10 cellular contexts compared by ENCODE assay signal in the genomic region with DNA sequence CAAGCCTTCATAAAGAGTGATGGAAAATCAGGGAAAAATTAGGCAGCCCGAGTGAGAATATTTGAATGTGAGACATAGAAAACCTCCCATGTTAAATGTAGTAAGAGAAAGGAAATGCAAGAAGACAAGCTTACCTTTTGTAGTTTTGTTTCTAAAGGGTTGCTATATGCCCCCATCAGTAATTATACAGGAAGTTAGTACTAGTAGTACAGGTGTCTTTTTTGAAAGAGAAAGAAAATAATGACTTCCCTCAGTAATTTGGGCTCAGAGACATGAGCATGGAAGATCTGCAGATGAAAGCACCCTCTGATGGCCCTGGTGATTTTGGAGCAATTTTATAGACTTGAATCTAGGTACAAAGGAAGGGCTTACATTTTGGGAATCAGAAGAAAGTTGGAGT.
A peak's percentile ranks its signal among the peaks of the same experiment; 100 is the strongest.
DNase-seq lines count a peak whose midpoint lies in the region; ATAC-seq and TF ChIP-seq lines count a peak whose summit lies in the region.
"Had no signal": no experiment of that assay in that cellular context is flagged by ENCODE, and none has a peak within 500 bp of the region (broad histone marks: within the 10 kb centered on the region; RNA-seq: fewer than 3 reads in every experiment).

No MANE protein-coding gene starts in this region.

- H3K4me1 Mint-ChIP-seq in IgD-negative memory B cell = peaks cover 14 to 38% (median 31%) of the 10 kb centered on the region in 3 donors
- H3K4me1 Mint-ChIP-seq in activated CD8-positive, alpha-beta memory T cell treated with anti-CD3 and anti-CD28 coated beads, Interleukin-2, amount 10 ng/mL, durations not matched to agents 7 days and 5 days = peaks cover 8% of the 10 kb centered on the region

- no peak overlapping the region for H3K4me3 ChIP-seq in GM12865 (ENCODE audit: low read depth, low read length)
- H3K4me3 ChIP-seq: left lung had no signal

- H3K9me3 Mint-ChIP-seq in IgD-negative memory B cell = peaks cover 0 to 6% (median 0%) of the 10 kb centered on the region in 3 donors
- peaks cover 4% of the 10 kb centered on the region for H3K9me3 Mint-ChIP-seq in activated CD8-positive, alpha-beta memory T cell treated with anti-CD3 and anti-CD28 coated beads, Interleukin-2, amount 10 ng/mL, durations not matched to agents 7 days and 5 days (ENCODE audit: low read depth)

- ATAC-seq in GM19438 (IDR thresholded peaks at IDR 0.05; ENCODE audit: low read depth, unreplicated experiment) = peak; percentile 97
- peak; percentile 86 for ATAC-seq in HG02885 (IDR thresholded peaks at IDR 0.05; ENCODE audit: poor library complexity, unreplicated experiment)
- ATAC-seq in activated CD8-positive, alpha-beta memory T cell treated with anti-CD3 and anti-CD28 coated beads, Interleukin-2, amount 10 ng/mL, durations not matched to agents 7 days and 5 days = no peak
- ATAC-seq: left lung had no signal

- CTCF ChIA-PET in activated CD8-positive, alpha-beta memory T cell treated with anti-CD3 and anti-CD28 coated beads, Interleukin-2, amount 10 ng/mL, durations not matched to agents 7 days and 5 days (lab: Charles Lee) = no interaction called here

- TF ChIP-seq CTCF in GM12865 (IDR thresholded peaks at IDR 0.05; ENCODE audit: insufficient read depth, low read depth, low read length, missing control alignments) = no peak

- H3K36me3 Mint-ChIP-seq in IgD-negative memory B cell = peaks cover 17% of the 10 kb centered on the region
- H3K36me3 Mint-ChIP-seq in activated CD8-positive, alpha-beta memory T cell treated with anti-CD3 and anti-CD28 coated beads, Interleukin-2, amount 10 ng/mL, durations not matched to agents 7 days and 5 days = peaks cover 21% of the 10 kb centered on the region

- no peaks in the 10 kb centered on the region for H3K27me3 Mint-ChIP-seq in IgD-negative memory B cell
- no peaks in the 10 kb centered on the region for H3K27me3 Mint-ChIP-seq in activated CD8-positive, alpha-beta memory T cell treated with anti-CD3 and anti-CD28 coated beads, Interleukin-2, amount 10 ng/mL, durations not matched to agents 7 days and 5 days

- DNase-seq in GM12865 (ENCODE audit: low read depth) = peak; percentile 50
- DNase-seq in activated T-cell treated with anti-CD3 and anti-CD28 coated beads for 4 hours = no peak
- no peak for DNase-seq in activated CD8-positive, alpha-beta memory T cell treated with anti-CD3 and anti-CD28 coated beads, Interleukin-2, amount 50 U/mL, for 4 hours
- no peak for DNase-seq in cerebellar nuclear complex (lab: John Stamatoyannopoulos, UW)
- no peak for DNase-seq in activated CD8-positive, alpha-beta memory T cell treated with anti-CD3 and anti-CD28 coated beads, Interleukin-2, amount 10 ng/mL, durations not matched to agents 7 days and 5 days
- DNase-seq: left lung, NCI-H1092 treated with DMSO at 0.1 percent for 48 hours had no signal

- peak overlapping the region; percentile 6 to 74 (median 36) for H3K27ac Mint-ChIP-seq in IgD-negative memory B cell
- H3K27ac Mint-ChIP-seq in activated CD8-positive, alpha-beta memory T cell treated with anti-CD3 and anti-CD28 coated beads, Interleukin-2, amount 10 ng/mL, durations not matched to agents 7 days and 5 days = no peak overlapping the region

- H3K4me3 Mint-ChIP-seq in IgD-negative memory B cell = peak overlapping the region in 1 of 4 donors; percentile 15
- no peak overlapping the region for H3K4me3 Mint-ChIP-seq in activated CD8-positive, alpha-beta memory T cell treated with anti-CD3 and anti-CD28 coated beads, Interleukin-2, amount 10 ng/mL, durations not matched to agents 7 days and 5 days
